ENCODE assay signal across 16 cellular contexts in genomic region chr2:101299601-101300000, GRCh38. TPM values are rescaled to one million over a fixed set of nuclear protein-coding genes. Genes with fewer than 3 reads are reported as not detected.
DNase-seq lines count a peak whose midpoint lies in the region; ATAC-seq and TF ChIP-seq lines count a peak whose summit lies in the region.
"Had no signal": no experiment of that assay in that cellular context is flagged by ENCODE, and none has a peak within 500 bp of the region (broad histone marks: within the 10 kb centered on the region; RNA-seq: fewer than 3 reads in every experiment).

No MANE protein-coding gene starts in this region.

- no peaks in the 10 kb centered on the region for H3K9me3 Mint-ChIP-seq in activated CD4-positive, alpha-beta T cell treated with anti-CD3 and anti-CD28 coated beads, Interleukin-2, amount 10 ng/mL, durations not matched to agents 24 days and 14 days
- no peaks in the 10 kb centered on the region for H3K9me3 Mint-ChIP-seq in H9
- no peaks in the 10 kb centered on the region for H3K9me3 Mint-ChIP-seq in central memory CD8-positive, alpha-beta T cell
- H3K9me3 Mint-ChIP-seq in progenitor cell of endocrine pancreas (ENCODE audit: low read depth), result no peaks in the 10 kb centered on the region
- H3K9me3 Mint-ChIP-seq: naive B cell had no signal

- no peak overlapping the region for H3K4ac ChIP-seq in H9 (ENCODE audit: low read depth, low read length)

- intact Hi-C loops in activated CD4-positive, alpha-beta T cell treated with anti-CD3 and anti-CD28 coated beads, Interleukin-2, amount 10 ng/mL, durations not matched to agents 24 days and 14 days (cut with micrococcal nuclease), result no loop called here

- H3K79me1 ChIP-seq in H9 (ENCODE audit: insufficient read depth, low read depth, low read length, poor library complexity, severe bottlenecking), result peaks cover 2% of the 10 kb centered on the region

- H3K79me2 ChIP-seq in H9 (ENCODE audit: insufficient read depth, low read length), result peaks cover 10% of the 10 kb centered on the region; the same call in 1 of the 2 replicates

- H3K4me1 Mint-ChIP-seq in activated CD4-positive, alpha-beta T cell treated with anti-CD3 and anti-CD28 coated beads, Interleukin-2, amount 10 ng/mL, durations not matched to agents 24 days and 14 days, result peaks cover 50% of the 10 kb centered on the region
- H3K4me1 Mint-ChIP-seq in H9 (peaks cover 4 to 12% of the 10 kb centered on the region in 2 experiments), progenitor cell of endocrine pancreas (ENCODE audit: low read depth) (peaks cover 17% of the 10 kb centered on the region)
- peaks cover 89% of the 10 kb centered on the region for H3K4me1 Mint-ChIP-seq in central memory CD8-positive, alpha-beta T cell

- no peak overlapping the region for H4K91ac ChIP-seq in H9 (ENCODE audit: insufficient read length, low read depth, low read length)

- no peak overlapping the region for H3K4me2 ChIP-seq in H9 (ENCODE audit: insufficient read depth, insufficient read length, low read length)
- H3K4me2 ChIP-seq: A549 had no signal

- H2BK12ac ChIP-seq in H9 (ENCODE audit: insufficient read length, low read depth, low read length), result no peak overlapping the region

- ATAC-seq in central memory CD8-positive, alpha-beta T cell (replicated peaks; ENCODE audit: extremely low read depth, poor library complexity, severe bottlenecking), result no peak
- ATAC-seq in GM19351 (IDR thresholded peaks at IDR 0.05; ENCODE audit: unreplicated experiment), result no peak
- ATAC-seq: A549 had no signal

- TF ChIP-seq CTCF in H9 (conservative IDR thresholded peaks at IDR 0.05), result no peak
- no peak for TF ChIP-seq CTCF in progenitor cell of endocrine pancreas (IDR thresholded peaks at IDR 0.05; ENCODE audit: unreplicated experiment)

- no peak overlapping the region for H3K14ac ChIP-seq in H9 (ENCODE audit: insufficient read depth, low read length)

- no peaks in the 10 kb centered on the region for H3K27me3 Mint-ChIP-seq in activated CD4-positive, alpha-beta T cell treated with anti-CD3 and anti-CD28 coated beads, Interleukin-2, amount 10 ng/mL, durations not matched to agents 24 days and 14 days
- no peaks in the 10 kb centered on the region for H3K27me3 Mint-ChIP-seq in H9 (ENCODE audit: low read depth)
- no peaks in the 10 kb centered on the region for H3K27me3 Mint-ChIP-seq in central memory CD8-positive, alpha-beta T cell
- no peaks in the 10 kb centered on the region for H3K27me3 Mint-ChIP-seq in progenitor cell of endocrine pancreas
- H3K27me3 Mint-ChIP-seq: naive B cell had no signal

- H3K4me1 ChIP-seq in H9 (ENCODE audit: insufficient read depth, low read length), result no peaks in the 10 kb centered on the region

- H3K23me2 ChIP-seq in H9 (ENCODE audit: insufficient read length, low read depth, low read length, poor library complexity, severe bottlenecking), result no peaks in the 10 kb centered on the region

- no peak overlapping the region for H2BK5ac ChIP-seq in H9 (ENCODE audit: insufficient read length, low read length)

- no peak overlapping the region for H2AK5ac ChIP-seq in H9 (ENCODE audit: insufficient read length, low read length)

- no peaks in the 10 kb centered on the region; the same call in 1 of the 2 replicates for H3K27me3 ChIP-seq in H9 (ENCODE audit: insufficient read depth, low read length)

- H3K4me3 Mint-ChIP-seq in activated CD4-positive, alpha-beta T cell treated with anti-CD3 and anti-CD28 coated beads, Interleukin-2, amount 10 ng/mL, durations not matched to agents 24 days and 14 days, result peak overlapping the region; percentile 4
- H3K4me3 Mint-ChIP-seq in H9, result no peak overlapping the region
- peak overlapping the region; percentile 58 for H3K4me3 Mint-ChIP-seq in central memory CD8-positive, alpha-beta T cell
- H3K4me3 Mint-ChIP-seq in progenitor cell of endocrine pancreas (ENCODE audit: low read depth), result no peak overlapping the region
- H3K4me3 Mint-ChIP-seq: naive B cell had no signal

- no CpG with 5 or more reads among the region's 6 CpGs for WGBS in H9 (ENCODE audit: extremely low coverage, insufficient read length, low lambda C conversion rate)

- H3K56ac ChIP-seq in H9 (ENCODE audit: insufficient read length, low read depth, low read length), result no peak overlapping the region

- no peak overlapping the region for H2BK20ac ChIP-seq in H9 (ENCODE audit: low read depth, low read length, poor library complexity, severe bottlenecking)

- H2AFZ ChIP-seq in H9 (ENCODE audit: low read length), result no peak overlapping the region
- H2AFZ ChIP-seq: GM23248 had no signal

- no peak overlapping the region for H3K27ac ChIP-seq in H9 (ENCODE audit: insufficient read length, low read depth, low read length)
- H3K27ac ChIP-seq: A549, C4-2B, GM23248 had no signal

- H3K18ac ChIP-seq in H9 (ENCODE audit: insufficient read length, low read depth, low read length), result no peak overlapping the region

- peaks cover 39% of the 10 kb centered on the region for H3K36me3 Mint-ChIP-seq in activated CD4-positive, alpha-beta T cell treated with anti-CD3 and anti-CD28 coated beads, Interleukin-2, amount 10 ng/mL, durations not matched to agents 24 days and 14 days (ENCODE audit: low read depth)
- H3K36me3 Mint-ChIP-seq in H9 (ENCODE audit: insufficient read depth in 1 of 3, low read depth in 3 of 3), result peaks cover 0 to 11% (median 8%) of the 10 kb centered on the region in 3 experiments; a peak in 6 of 7 replicates
- H3K36me3 Mint-ChIP-seq in central memory CD8-positive, alpha-beta T cell (ENCODE audit: insufficient read depth), result peaks cover 35% of the 10 kb centered on the region
- H3K36me3 Mint-ChIP-seq in progenitor cell of endocrine pancreas (ENCODE audit: insufficient read depth), result peaks cover 11% of the 10 kb centered on the region

- H4K20me1 ChIP-seq in H9 (ENCODE audit: control insufficient read depth, insufficient read depth, insufficient read length), result no peaks in the 10 kb centered on the region

- no peak overlapping the region for H3K27ac Mint-ChIP-seq in activated CD4-positive, alpha-beta T cell treated with anti-CD3 and anti-CD28 coated beads, Interleukin-2, amount 10 ng/mL, durations not matched to agents 24 days and 14 days
- H3K27ac Mint-ChIP-seq in H9 (peak overlapping the region in 2 of 3 experiments; percentile 50 to 89; a peak in 3 of 7 replicates), progenitor cell of endocrine pancreas (peak overlapping the region; percentile 44)
- H3K27ac Mint-ChIP-seq in central memory CD8-positive, alpha-beta T cell (ENCODE audit: low read depth), result peak overlapping the region; percentile 86

- no peak overlapping the region for H2BK120ac ChIP-seq in H9 (ENCODE audit: low read depth, low read length, poor library complexity, severe bottlenecking)

- H4K5ac ChIP-seq in H9 (ENCODE audit: insufficient read length, low read depth, low read length), result no peak overlapping the region

- H3K23ac ChIP-seq in H9 (ENCODE audit: insufficient read length, low read depth, low read length), result no peak overlapping the region

- no peak for DNase-seq in activated CD4-positive, alpha-beta T cell treated with anti-CD3 and anti-CD28 coated beads, Interleukin-2, amount 10 ng/mL, durations not matched to agents 24 days and 14 days
- DNase-seq in activated CD4-positive, alpha-beta T cell treated with anti-CD3 and anti-CD28 coated beads for 1 hour, result no peak
- no peak for DNase-seq in H9
- no peak for DNase-seq in central memory CD8-positive, alpha-beta T cell (ENCODE audit: low spot score in 2 of 2)
- DNase-seq in progenitor cell of endocrine pancreas (ENCODE audit: low spot score, unreplicated experiment), result no peak
- no peak for DNase-seq in A172 (ENCODE audit: low spot score)
- no peak for DNase-seq in DMS153 (lab: John Stamatoyannopoulos, UW)
- DNase-seq: DMS79, GM23248, mammary epithelial cell, naive B cell, NCI-H187 treated with DMSO at 0.1 percent for 48 hours, posterior cingulate gyrus had no signal

- no peak overlapping the region for H3K9ac ChIP-seq in H9 (ENCODE audit: extremely low read depth, insufficient read length, low read length)
- H3K9ac ChIP-seq: GM23248 had no signal

- no peak overlapping the region for H4K8ac ChIP-seq in H9 (replicated peaks; ENCODE audit: insufficient read length, low read depth, low read length)

- no peak overlapping the region for H3T11ph ChIP-seq in H9 (ENCODE audit: low read length)

- H2BK15ac ChIP-seq in H9 (ENCODE audit: low read depth, low read length), result no peak overlapping the region

- no peaks in the 10 kb centered on the region for H3K9me3 ChIP-seq in H9 (ENCODE audit: control insufficient read depth, low read depth, low read length)
- H3K9me3 ChIP-seq: A549 had no signal

RNA-seq across cellular contexts. Expression of gene RNF149, which starts 8.9 kb away (rescaled TPM):
- total RNA-seq in activated CD4-positive, alpha-beta T cell treated with anti-CD3 and anti-CD28 coated beads, Interleukin-2, amount 10 ng/mL, durations not matched to agents 24 days and 14 days, result 40.3 and 40.7 TPM in 2 replicates
- total RNA-seq in H9 (2021), result 17.4 and 18.0 TPM in 2 replicates
- total RNA-seq in progenitor cell of endocrine pancreas, result 51.2 and 51.5 TPM in 2 replicates
- 21.7 and 21.9 TPM in 2 replicates for total RNA-seq in A172 (2014; rRNA removed; shearing (Covaris generic))

RNA-seq across cellular contexts. Expression of gene CNOT11, which starts 46.9 kb away (rescaled TPM):
- 65.0 and 69.6 TPM in 2 replicates for total RNA-seq in activated CD4-positive, alpha-beta T cell treated with anti-CD3 and anti-CD28 coated beads, Interleukin-2, amount 10 ng/mL, durations not matched to agents 24 days and 14 days
- total RNA-seq in H9 (2021) (46.8 and 50.6 TPM in 2 replicates), progenitor cell of endocrine pancreas (73.6 and 74.8 TPM in 2 replicates)
- total RNA-seq in A172 (2014; rRNA removed; shearing (Covaris generic)), result 61.9 and 68.6 TPM in 2 replicates

Comparison
In these comparisons a context has a peak if more than half of its experiments do, and no peak if none do; other contexts are left out.
1. H3K4me3 Mint-ChIP-seq: peak in activated CD4-positive, alpha-beta T cell treated with anti-CD3 and anti-CD28 coated beads, Interleukin-2, amount 10 ng/mL, durations not matched to agents 24 days and 14 days (single experiment) and central memory CD8-positive, alpha-beta T cell (single experiment); none in H9 (0 of 2) and progenitor cell of endocrine pancreas (single experiment).